Comparison of ENCODE assay signal across 2 cellular contexts in genomic region chr12:102540856-102541385, GRCh38.
A peak's percentile ranks its signal among the peaks of the same experiment; 100 is the strongest.
TF ChIP-seq lines count a peak whose summit lies in the region.

No MANE protein-coding gene starts in this region.

TF ChIP-seq in IMR-90, 13 proteins besides CTCF, POLR2A, EP300 and RAD21 (continued from another document):
- TF ChIP-seq ELK1 (IDR thresholded peaks at IDR 0.05; ENCODE audit: borderline replicate concordance, low read depth, low read length) = no peak
- no peak for TF ChIP-seq SMC3 (IDR thresholded peaks at IDR 0.05; ENCODE audit: low read depth, low read length)
- no peak for TF ChIP-seq NFE2L2 (IDR thresholded peaks at IDR 0.05; ENCODE audit: low read depth, low read length)
- TF ChIP-seq FOS (IDR thresholded peaks at IDR 0.05; ENCODE audit: low read depth, low read length) = no peak
- TF ChIP-seq BHLHE40 (IDR thresholded peaks at IDR 0.05; ENCODE audit: low read depth, low read length) = no peak
- TF ChIP-seq MAFK (IDR thresholded peaks at IDR 0.05; ENCODE audit: low read depth, low read length) = no peak
- TF ChIP-seq MAZ (IDR thresholded peaks at IDR 0.05; ENCODE audit: borderline replicate concordance, low read depth, low read length) = no peak
- TF ChIP-seq CEBPB (IDR thresholded peaks at IDR 0.05; ENCODE audit: low read depth, low read length) = no peak
- TF ChIP-seq USF2 (IDR thresholded peaks at IDR 0.05; ENCODE audit: low read depth, low read length) = no peak
- no peak for TF ChIP-seq MXI1 (IDR thresholded peaks at IDR 0.05; ENCODE audit: borderline replicate concordance, low read depth, low read length)
- TF ChIP-seq RCOR1 (IDR thresholded peaks at IDR 0.05; ENCODE audit: insufficient replicate concordance, low read length) = no peak
- no peak for TF ChIP-seq CHD1 (IDR thresholded peaks at IDR 0.05; ENCODE audit: low read depth, low read length)
TF ChIP-seq in IMR-90: peak in this region for 0.

TF ChIP-seq in GM12878, 131 proteins besides CTCF, POLR2A, EP300 and RAD21 (continued from another document):
- TF ChIP-seq ZNF592 (IDR thresholded peaks at IDR 0.05) (no peak), FOXK2 (IDR thresholded peaks at IDR 0.05) (no peak), PML (IDR thresholded peaks at IDR 0.05; ENCODE audit: low read length) (no peak), JUNB (IDR thresholded peaks at IDR 0.05) (peak; percentile 56), NBN (IDR thresholded peaks at IDR 0.05) (no peak), RB1 (IDR thresholded peaks at IDR 0.05; ENCODE audit: borderline replicate concordance) (no peak), GABPA (IDR thresholded peaks at IDR 0.05; ENCODE audit: low read depth) (no peak), ZBTB11 (CRISPR knock-in tag; IDR thresholded peaks at IDR 0.05) (no peak), ZNF274 (IDR thresholded peaks at IDR 0.05; ENCODE audit: insufficient read depth, insufficient read length) (no peak), ZBED1 (IDR thresholded peaks at IDR 0.05; ENCODE audit: borderline replicate concordance) (no peak), DPF2 (IDR thresholded peaks at IDR 0.05) (no peak), MTA2 (IDR thresholded peaks at IDR 0.05; ENCODE audit: low read depth) (no peak), BCLAF1 (IDR thresholded peaks at IDR 0.05) (no peak)
